Comparison of ENCODE assay signal across 14 cellular contexts in the genomic region with DNA sequence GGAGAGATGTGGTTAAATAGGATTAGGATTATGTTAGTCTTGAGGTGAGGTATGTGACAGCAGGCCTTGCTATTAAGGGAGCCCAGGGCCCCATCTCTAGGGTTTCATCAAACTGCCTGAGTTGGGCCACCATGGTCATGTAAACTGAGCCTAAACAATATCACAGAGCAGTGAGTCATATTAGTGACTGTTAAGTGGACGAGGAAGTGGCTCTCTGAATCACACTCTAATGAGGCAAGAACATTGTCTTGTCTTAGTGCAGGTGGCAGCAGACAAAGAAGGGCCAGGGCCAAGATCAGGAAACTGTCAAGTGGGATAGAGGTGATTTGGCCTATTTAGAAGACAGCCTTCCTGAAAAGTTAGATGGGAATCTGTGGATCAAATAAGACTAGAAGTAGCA. TPM values are rescaled to one million over a fixed set of nuclear protein-coding genes. Genes with fewer than 3 reads are reported as not detected.
DNase-seq lines count a peak whose midpoint lies in the region; ATAC-seq and TF ChIP-seq lines count a peak whose summit lies in the region.
"Had no signal": no experiment of that assay in that cellular context is flagged by ENCODE, and none has a peak within 500 bp of the region (broad histone marks: within the 10 kb centered on the region; RNA-seq: fewer than 3 reads in every experiment).

No MANE protein-coding gene starts in this region.

- no peaks in the 10 kb centered on the region for H3K9me3 ChIP-seq in naive thymus-derived CD4-positive, alpha-beta T cell (ENCODE audit: control insufficient read depth in 2 of 3, low read length in 3 of 3)
- H3K9me3 ChIP-seq: adrenal gland had no signal

- DNase-seq in DMS153 (lab: John Stamatoyannopoulos, UW) (peak; percentile 60), DMS153 treated with DMSO at 0.1 percent for 48 hours (lab: John Stamatoyannopoulos, UW; ENCODE audit: unreplicated experiment) (no peak), NCI-H2196 treated with DMSO at 0.1 percent for 48 hours (lab: John Stamatoyannopoulos, UW; ENCODE audit: unreplicated experiment) (peak; percentile 19), brain microvascular endothelial cell (peak; percentile 18), GM03348 (ENCODE audit: low spot score) (no peak), nucleus accumbens (lab: John Stamatoyannopoulos, UW) (no peak)
- no peak for DNase-seq in naive thymus-derived CD4-positive, alpha-beta T cell
- DNase-seq in activated T-cell treated with anti-CD3 and anti-CD28 coated beads, Interleukin-2, amount 50 U/mL, for 48 hours, result no peak
- DNase-seq: adrenal gland; DND-41; NCI-H226; stimulated activated CD4-positive, alpha-beta T cell treated with anti-CD3 and anti-CD28 coated beads, Interleukin-12 subunit alpha, Interleukin-12 subunit beta, amount 100 ng/mL, for 4 hours had no signal

- intact Hi-C loops in naive thymus-derived CD4-positive, alpha-beta T cell (cut with micrococcal nuclease), result no loop called here

- no peak for TF ChIP-seq CTCF in brain microvascular endothelial cell (IDR thresholded peaks at IDR 0.05; ENCODE audit: low read depth, low read length, missing control alignments)

- no peaks in the 10 kb centered on the region for H3K27me3 ChIP-seq in brain microvascular endothelial cell (replicated peaks)
- H3K27me3 ChIP-seq in naive thymus-derived CD4-positive, alpha-beta T cell (ENCODE audit: control insufficient read depth in 2 of 2, insufficient read depth in 2 of 2, low read length in 2 of 2), result no peaks in the 10 kb centered on the region
- H3K27me3 ChIP-seq: adrenal gland had no signal

- H3K4me1 ChIP-seq in naive thymus-derived CD4-positive, alpha-beta T cell (ENCODE audit: control insufficient read depth in 2 of 2, insufficient read depth in 2 of 2, low read length in 2 of 2), result no peaks in the 10 kb centered on the region
- H3K4me1 ChIP-seq: adrenal gland had no signal

- H3K36me3 Mint-ChIP-seq in naive thymus-derived CD4-positive, alpha-beta T cell, result no peaks in the 10 kb centered on the region

- no peaks in the 10 kb centered on the region for H3K36me3 ChIP-seq in brain microvascular endothelial cell (replicated peaks)
- no peaks in the 10 kb centered on the region for H3K36me3 ChIP-seq in naive thymus-derived CD4-positive, alpha-beta T cell (ENCODE audit: control insufficient read depth in 2 of 3, insufficient read depth in 3 of 3, low read length in 3 of 3)
- H3K36me3 ChIP-seq: adrenal gland had no signal

- H3K27ac Mint-ChIP-seq in naive thymus-derived CD4-positive, alpha-beta T cell, result no peak overlapping the region

- no peak overlapping the region for H3K4me3 ChIP-seq in brain microvascular endothelial cell (ENCODE audit: low read depth, low read length)
- no peak overlapping the region for H3K4me3 ChIP-seq in naive thymus-derived CD4-positive, alpha-beta T cell (ENCODE audit: low read length)
- H3K4me3 ChIP-seq: adrenal gland, SK-N-MC had no signal

- in situ Hi-C loops in brain microvascular endothelial cell (cut with HindIII; ENCODE audit: low pct_ligation_motif_present, low sequenced_read_pairs), result no loop called here

- no peaks in the 10 kb centered on the region for H3K27me3 Mint-ChIP-seq in naive thymus-derived CD4-positive, alpha-beta T cell

- H3K4me1 Mint-ChIP-seq in naive thymus-derived CD4-positive, alpha-beta T cell, result no peaks in the 10 kb centered on the region

- no peaks in the 10 kb centered on the region for H3K9me3 Mint-ChIP-seq in naive thymus-derived CD4-positive, alpha-beta T cell

- POLR2A ChIA-PET in naive thymus-derived CD4-positive, alpha-beta T cell (lab: Charles Lee), result no interaction called here

- peak; percentile 36 for ATAC-seq in naive thymus-derived CD4-positive, alpha-beta T cell

- CTCF ChIA-PET in naive thymus-derived CD4-positive, alpha-beta T cell (lab: Charles Lee), result no interaction called here

- H3K4me3 Mint-ChIP-seq in naive thymus-derived CD4-positive, alpha-beta T cell, result no peak overlapping the region

- no peak overlapping the region for H3K27ac ChIP-seq in brain microvascular endothelial cell
- H3K27ac ChIP-seq in naive thymus-derived CD4-positive, alpha-beta T cell (ENCODE audit: low read depth, low read length), result no peak overlapping the region
- H3K27ac ChIP-seq: 22Rv1, adrenal gland, SK-N-MC had no signal

RNA-seq across cellular contexts. Expression of gene ENPP3, which starts 23.1 kb away (rescaled TPM):
- total RNA-seq in naive thymus-derived CD4-positive, alpha-beta T cell, result 1 to 10 TPM in 2 of 5 experiments, under 1 TPM in 3; 0.35 to 7.1 (median 0.51) TPM
- under 1 TPM; 0.15 to 0.33 TPM for polyA plus RNA-seq in naive thymus-derived CD4-positive, alpha-beta T cell

RNA-seq across cellular contexts. Expression of gene MED23, which starts 32.2 kb away (rescaled TPM):
- 10 to 100 TPM; 35.7 to 59.1 (median 55.4) TPM for total RNA-seq in naive thymus-derived CD4-positive, alpha-beta T cell
- polyA plus RNA-seq in naive thymus-derived CD4-positive, alpha-beta T cell, result 10 to 100 TPM; 11.1 to 16.7 TPM

RNA-seq across cellular contexts. Expression of gene OR2A4, which starts 41.0 kb away (rescaled TPM):
- total RNA-seq in naive thymus-derived CD4-positive, alpha-beta T cell, result not detected
- not detected for polyA plus RNA-seq in naive thymus-derived CD4-positive, alpha-beta T cell
- total RNA-seq: adrenal gland had no signal

RNA-seq across cellular contexts. Expression of gene CTAGE9, which starts 50.6 kb away (rescaled TPM):
- not detected for total RNA-seq in naive thymus-derived CD4-positive, alpha-beta T cell
- polyA plus RNA-seq in naive thymus-derived CD4-positive, alpha-beta T cell, result not detected
- total RNA-seq: adrenal gland had no signal
- polyA plus RNA-seq: adrenal gland had no signal

Comparison
In these comparisons a context has a peak if more than half of its experiments do, and no peak if none do; other contexts are left out.
1. DNase-seq: peak in DMS153 (single experiment), NCI-H2196 treated with DMSO at 0.1 percent for 48 hours (single experiment) and brain microvascular endothelial cell (single experiment); none in DMS153 treated with DMSO at 0.1 percent for 48 hours (single experiment), naive thymus-derived CD4-positive, alpha-beta T cell (0 of 9), GM03348 (single experiment), activated T-cell treated with anti-CD3 and anti-CD28 coated beads, Interleukin-2, amount 50 U/mL, for 48 hours (0 of 2) and nucleus accumbens (0 of 56).